8 cellular contexts compared by ENCODE assay signal in genomic region chr10:49761789-49762565, GRCh38. TPM values are rescaled to one million over a fixed set of nuclear protein-coding genes. Genes with fewer than 3 reads are reported as not detected.
DNase-seq lines count a peak whose midpoint lies in the region; ATAC-seq, FAIRE-seq and TF ChIP-seq lines count a peak whose summit lies in the region.

Gene OGDHL (minus strand): TSS chr10:49762323. CDS start chr10:49758592, 3,731 bp downstream.

- in situ Hi-C loops in ACHN (cut with HindIII; ENCODE audit: low pct_ligation_motif_present, low pct_unique_long_range_greater_than_20kb, low sequenced_read_pairs), result no loop called here

- ATAC-seq in HG03045 (IDR thresholded peaks at IDR 0.05; ENCODE audit: unreplicated experiment), result peak; percentile 78

- no peak for TF ChIP-seq POLR2A in GM12892 (IDR thresholded peaks at IDR 0.05; ENCODE audit: low read depth, low read length)

- FAIRE-seq in GM12892 (lab: Jason Lieb, UNC), result no peak
- no peak for FAIRE-seq in frontal cortex (lab: Jason Lieb, UNC)

- peak; percentile 79 for DNase-seq in ACHN
- DNase-seq in GM12892 (ENCODE audit: insufficient read length), result peak; percentile 49
- peak; percentile 37 for DNase-seq in NCI-H510A treated with DMSO at 0.1 percent for 48 hours (lab: John Stamatoyannopoulos, UW)
- peak; percentile 31 for DNase-seq in activated naive CD4-positive, alpha-beta T cell treated with Interleukin-2 at 50 U/mL for 16 hours
- DNase-seq in frontal cortex (ENCODE audit: low spot score in 2 of 2), result peak; percentile 76 to 82
- peak in 44 of 56 donors; percentile 8 to 86 (median 47) for DNase-seq in nucleus accumbens (lab: John Stamatoyannopoulos, UW)
- DNase-seq in ureter (ENCODE audit: low spot score), result peak; percentile 57

RNA-seq across cellular contexts. Expression of gene OGDHL, which starts in this region (rescaled TPM):
- polyA plus RNA-seq in GM12892 (2012; ENCODE audit: missing spikeins), result 0.30 TPM
- total RNA-seq in frontal cortex, result 6.9 TPM
- total RNA-seq in ureter, result 6.0 TPM

Comparison
In these comparisons a context has a peak if more than half of its experiments do, and no peak if none do; other contexts are left out.
1. Peak in every context shown above with its lines: DNase-seq and ATAC-seq.